In the genomic region with DNA sequence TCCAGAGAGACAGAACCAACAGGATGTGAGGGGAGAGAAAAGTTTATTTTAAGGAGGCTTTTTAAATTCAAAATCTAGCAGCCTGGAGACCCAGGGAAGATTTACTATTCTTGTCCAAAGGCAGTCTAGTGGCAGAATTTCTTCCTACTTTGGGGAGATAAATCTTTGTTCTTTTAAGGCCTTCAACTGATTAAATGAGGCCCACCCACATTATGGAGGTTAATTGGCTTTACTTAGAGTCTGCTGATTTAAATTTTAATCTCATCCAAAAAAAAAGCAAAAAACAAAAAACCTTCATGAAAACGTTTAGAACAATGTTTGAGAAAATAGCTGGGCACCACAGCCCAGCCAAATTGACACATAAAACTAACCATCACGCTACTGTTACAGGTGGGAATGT, we compare ENCODE assay signal across 9 cellular contexts.
"Had no signal": no experiment of that assay in that cellular context is flagged by ENCODE, and none has a peak within 500 bp of the region (broad histone marks: within the 10 kb centered on the region; RNA-seq: fewer than 3 reads in every experiment).

No MANE protein-coding gene starts in this region.

- H3K27ac ChIP-seq: GM23248, HL-60 had no signal

- H3K4me3 ChIP-seq: GM23248, HAP-1 had no signal

- H3K4me1 Mint-ChIP-seq: IgD-negative memory B cell had no signal

- DNase-seq: GM23248, GOT3, H7, KG1 had no signal

- ATAC-seq: HCT116, HepG2 had no signal

- H3K9me3 Mint-ChIP-seq: IgD-negative memory B cell had no signal

- H3K27me3 Mint-ChIP-seq: IgD-negative memory B cell had no signal

- H3K27ac Mint-ChIP-seq: IgD-negative memory B cell had no signal

- FAIRE-seq: HepG2 had no signal

- H3K9me3 ChIP-seq: HAP-1 had no signal

- H3K4me3 Mint-ChIP-seq: IgD-negative memory B cell had no signal

- H3K9ac ChIP-seq: GM23248 had no signal

- H2AFZ ChIP-seq: GM23248 had no signal
